ENCODE assay signal across 8 cellular contexts in the genomic region with DNA sequence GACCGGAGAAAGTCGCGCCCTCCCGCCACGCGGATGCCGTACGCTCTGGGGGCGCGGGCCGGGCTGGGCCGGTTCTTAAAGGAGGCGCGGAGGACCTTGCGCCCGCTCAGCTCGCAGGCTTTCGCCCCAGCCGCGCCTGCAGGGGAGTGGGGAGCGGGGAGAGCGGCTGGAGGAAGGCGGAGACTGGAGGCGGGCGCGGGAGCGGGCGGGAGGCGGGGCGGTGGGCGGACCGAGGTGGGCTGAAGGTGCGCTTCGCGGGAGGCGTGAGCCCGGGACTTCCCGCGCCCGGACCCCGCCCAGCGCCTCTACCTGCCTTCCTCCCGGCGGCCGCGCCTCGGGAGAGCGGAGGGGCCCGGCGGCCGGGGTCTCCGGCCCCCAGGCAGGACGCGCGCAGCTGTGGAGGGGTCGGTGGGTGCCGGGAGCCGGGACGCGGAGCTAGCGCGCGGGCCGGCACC. TPM values are rescaled to one million over a fixed set of nuclear protein-coding genes. Genes with fewer than 3 reads are reported as not detected.
DNase-seq lines count a peak whose midpoint lies in the region; ATAC-seq and TF ChIP-seq lines count a peak whose summit lies in the region.

A gene (minus strand): TSS at position 148 of the 455 bp plus-strand sequence. CDS start 422 bp downstream, outside the sequence.

- no peaks in the 10 kb centered on the region for H3K36me3 Mint-ChIP-seq in T-helper 1 cell treated with Interleukin-12 subunit alpha and Interleukin-12 subunit beta and Interleukin-4 antibody, amounts not matched to agents 30 μg/mL and 1 μg/mL, for 36 hours (ENCODE audit: low read depth)

- H3K4me3 Mint-ChIP-seq in T-helper 1 cell treated with Interleukin-12 subunit alpha and Interleukin-12 subunit beta and Interleukin-4 antibody, amounts not matched to agents 30 μg/mL and 1 μg/mL, for 36 hours, result peak within 1 kb of the TSS; percentile 79

- DNase-seq in 8988T, result peak; percentile 81
- no peak for DNase-seq in astrocyte of the cerebellum (ENCODE audit: low read depth)
- DNase-seq in kidney epithelial cell (ENCODE audit: low read depth), result no peak
- DNase-seq in stimulated activated CD4-positive, alpha-beta T cell treated with anti-CD3 and anti-CD28 coated beads, Interleukin-4, amount 100 ng/mL, for 24 hours, result peak; percentile 63
- DNase-seq in cortex of kidney (lab: John Stamatoyannopoulos, UW), result no peak

- in situ Hi-C loops in astrocyte of the cerebellum (cut with HindIII; ENCODE audit: low sequenced_read_pairs), result no loop called here

- H3K27me3 ChIP-seq in kidney epithelial cell (ENCODE audit: control insufficient read depth, insufficient read depth, low read length), result peaks cover 58% of the 10 kb centered on the region

- peaks cover 55% of the 10 kb centered on the region for H3K27me3 Mint-ChIP-seq in T-helper 1 cell treated with Interleukin-12 subunit alpha and Interleukin-12 subunit beta and Interleukin-4 antibody, amounts not matched to agents 30 μg/mL and 1 μg/mL, for 36 hours (ENCODE audit: low read depth)

- H3K4me3 ChIP-seq in astrocyte of the cerebellum (ENCODE audit: low read depth, low read length) (peak within 1 kb of the TSS; percentile 26), kidney epithelial cell (ENCODE audit: low read depth, low read length) (peak within 1 kb of the TSS; percentile 31)

- H3K27ac Mint-ChIP-seq in T-helper 1 cell treated with Interleukin-12 subunit alpha and Interleukin-12 subunit beta and Interleukin-4 antibody, amounts not matched to agents 30 μg/mL and 1 μg/mL, for 36 hours, result no peak within 1 kb of the TSS

- ATAC-seq in GM18909 (IDR thresholded peaks at IDR 0.05; ENCODE audit: poor library complexity, unreplicated experiment) (peak; percentile 46), HG03280 (IDR thresholded peaks at IDR 0.05; ENCODE audit: unreplicated experiment) (peak; percentile 31)

- no peaks in the 10 kb centered on the region for H3K9me3 Mint-ChIP-seq in T-helper 1 cell treated with Interleukin-12 subunit alpha and Interleukin-12 subunit beta and Interleukin-4 antibody, amounts not matched to agents 30 μg/mL and 1 μg/mL, for 36 hours

- TF ChIP-seq CTCF in astrocyte of the cerebellum (IDR thresholded peaks at IDR 0.05; ENCODE audit: low read depth, low read length, missing control alignments), result no peak
- no peak for TF ChIP-seq CTCF in kidney epithelial cell (IDR thresholded peaks at IDR 0.05; ENCODE audit: insufficient read depth, low read length, poor library complexity, severe bottlenecking)

- H3K36me3 ChIP-seq in kidney epithelial cell (ENCODE audit: control insufficient read depth, insufficient read depth, low read length), result no peaks in the 10 kb centered on the region

- peaks cover 17% of the 10 kb centered on the region for H3K4me1 Mint-ChIP-seq in T-helper 1 cell treated with Interleukin-12 subunit alpha and Interleukin-12 subunit beta and Interleukin-4 antibody, amounts not matched to agents 30 μg/mL and 1 μg/mL, for 36 hours (ENCODE audit: low read depth)

RNA-seq across cellular contexts. Expression of the gene that starts here (rescaled TPM):
- total RNA-seq in kidney epithelial cell, result 0.07 and 0.13 TPM in 2 replicates

Comparison
In these comparisons a context has a peak if more than half of its experiments do, and no peak if none do; other contexts are left out.
1. DNase-seq: peak in 8988T (single experiment) and stimulated activated CD4-positive, alpha-beta T cell treated with anti-CD3 and anti-CD28 coated beads, Interleukin-4, amount 100 ng/mL, for 24 hours (single experiment); none in astrocyte of the cerebellum (single experiment), kidney epithelial cell (single experiment) and cortex of kidney (single experiment).